ENCODE assay signal across 12 cellular contexts in the genomic region with DNA sequence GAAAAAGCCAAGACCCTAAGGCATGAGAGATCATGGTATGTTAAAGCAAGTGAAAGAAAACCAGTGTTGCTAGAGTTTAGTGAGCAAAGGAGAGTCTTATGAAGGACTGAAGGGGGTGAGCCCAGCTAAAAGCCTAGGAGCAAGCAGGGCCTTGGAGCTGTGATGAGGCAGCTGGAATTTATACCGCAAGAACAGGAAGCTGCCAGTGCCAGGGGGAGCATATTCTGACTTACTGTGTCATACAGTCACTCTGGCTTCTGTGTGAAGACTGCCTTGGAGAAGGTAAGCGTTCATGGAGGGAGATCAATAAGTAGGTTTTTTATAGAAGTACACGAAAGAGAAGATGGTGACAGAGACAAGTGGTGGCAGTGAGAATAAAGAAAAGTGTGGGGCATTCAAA.
DNase-seq lines count a peak whose midpoint lies in the region; ATAC-seq and TF ChIP-seq lines count a peak whose summit lies in the region.
"Had no signal": no experiment of that assay in that cellular context is flagged by ENCODE, and none has a peak within 500 bp of the region (broad histone marks: within the 10 kb centered on the region; RNA-seq: fewer than 3 reads in every experiment).

No MANE protein-coding gene starts in this region.

- in situ Hi-C loops in ACHN (cut with HindIII; ENCODE audit: low pct_ligation_motif_present, low pct_unique_long_range_greater_than_20kb, low sequenced_read_pairs): no loop called here

- H3K9me3 ChIP-seq in upper lobe of left lung: no peaks in the 10 kb centered on the region

- WGBS in upper lobe of left lung, 2 donors: 58 to 75% methylated on average over 3 of the region's 3 CpGs

- no peaks in the 10 kb centered on the region for H3K27me3 ChIP-seq in upper lobe of left lung

- H3K4me3 ChIP-seq in upper lobe of left lung: no peak overlapping the region
- H3K4me3 ChIP-seq: skin epidermis had no signal

- no peaks in the 10 kb centered on the region for H3K36me3 ChIP-seq in upper lobe of left lung

- peaks cover 0 to 3% (median 0%) of the 10 kb centered on the region in 4 donors for H3K4me1 ChIP-seq in upper lobe of left lung

- DNase-seq in ACHN: peak; percentile 18
- DNase-seq in HPDE6-E6E7 (ENCODE audit: extremely low spot score): peak; percentile 37
- DNase-seq in astrocyte of the hippocampus (ENCODE audit: low read depth, low spot score): peak; percentile 72
- DNase-seq in iris pigment epithelial cell (ENCODE audit: low read depth): peak; percentile 91
- no peak for DNase-seq in activated CD8-positive, alpha-beta memory T cell treated with anti-CD3 and anti-CD28 coated beads, Interleukin-2, amount 50 U/mL, for 4 hours
- no peak for DNase-seq in upper lobe of left lung
- DNase-seq: AML-193; effector CD8-positive, alpha-beta T cell; NCI-H187 treated with DMSO at 0.1 percent for 48 hours had no signal

- no peak for ATAC-seq in GM21723 (IDR thresholded peaks at IDR 0.05; ENCODE audit: unreplicated experiment)
- no peak for ATAC-seq in GM19351 (IDR thresholded peaks at IDR 0.05; ENCODE audit: unreplicated experiment)
- ATAC-seq in upper lobe of left lung (ENCODE audit: low FRiP score in 2 of 2): no peak

- no peak overlapping the region for H3K27ac ChIP-seq in upper lobe of left lung
- H3K27ac ChIP-seq: skin epidermis had no signal

- TF ChIP-seq CTCF in upper lobe of left lung (IDR thresholded peaks at IDR 0.05): no peak

- TF ChIP-seq EP300 in upper lobe of left lung (IDR thresholded peaks at IDR 0.05): no peak

- TF ChIP-seq POLR2A in upper lobe of left lung (IDR thresholded peaks at IDR 0.05): no peak

Comparison
In these comparisons a context has a peak if more than half of its experiments do, and no peak if none do; other contexts are left out.
1. DNase-seq: peak in ACHN (single experiment), HPDE6-E6E7 (single experiment), astrocyte of the hippocampus (single experiment) and iris pigment epithelial cell (single experiment); none in activated CD8-positive, alpha-beta memory T cell treated with anti-CD3 and anti-CD28 coated beads, Interleukin-2, amount 50 U/mL, for 4 hours (single experiment) and upper lobe of left lung (0 of 2).